ENCODE assay signal across 8 cellular contexts in the genomic region with DNA sequence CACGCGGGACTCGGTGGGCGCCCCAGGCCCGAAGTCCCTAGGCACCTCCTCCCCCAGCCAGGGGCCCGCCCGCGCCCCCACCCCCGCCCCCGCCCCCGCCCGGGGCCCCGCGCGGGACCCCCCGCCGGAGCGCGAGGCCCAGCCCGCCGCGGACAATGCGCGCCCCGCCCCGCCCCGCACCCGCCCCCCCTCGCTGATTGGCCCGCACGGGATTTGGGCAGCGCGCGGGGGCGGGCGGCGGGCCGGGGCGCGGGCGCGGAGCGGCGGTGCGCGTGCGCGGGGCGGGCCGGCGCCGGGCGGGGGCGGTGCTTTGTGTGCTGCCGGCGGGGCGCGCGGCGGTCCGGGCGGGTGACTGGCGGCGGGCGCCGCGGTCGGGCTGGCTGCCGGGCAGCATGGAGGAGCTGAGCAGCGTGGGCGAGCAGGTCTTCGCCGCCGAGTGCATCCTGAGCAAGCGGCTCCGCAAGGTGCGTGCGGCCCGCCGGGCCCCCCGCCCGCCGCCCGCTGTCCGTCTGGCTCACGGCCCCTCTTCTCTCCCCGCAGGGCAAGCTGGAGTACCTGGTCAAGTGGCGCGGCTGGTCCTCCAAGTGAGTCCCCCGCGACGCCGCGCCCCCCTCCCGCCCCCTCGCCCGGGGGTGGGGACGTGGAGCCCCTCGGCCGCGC. TPM values are rescaled to one million over a fixed set of nuclear protein-coding genes. Genes with fewer than 3 reads are reported as not detected.
DNase-seq lines count a peak whose midpoint lies in the region; ATAC-seq and TF ChIP-seq lines count a peak whose summit lies in the region.

Gene CBX2, plus strand, starts transcription at position 305 of the 660 bp plus-strand sequence. Its CDS starts 88 bp downstream, at position 393.

- intact Hi-C loops in CD14-positive monocyte (cut with micrococcal nuclease) = no loop called here

- H3K9me3 ChIP-seq in SK-N-SH = no peaks in the 10 kb centered on the region
- H3K9me3 ChIP-seq in cardiac muscle cell (ENCODE audit: low read depth) = no peaks in the 10 kb centered on the region
- H3K9me3 ChIP-seq in parathyroid adenoma (ENCODE audit: control insufficient read depth, low read length) = no peaks in the 10 kb centered on the region
- H3K9me3 ChIP-seq in tibial nerve = no peaks in the 10 kb centered on the region

- H3K9me3 Mint-ChIP-seq in CD14-positive monocyte = peaks cover 0 to 8% (median 3%) of the 10 kb centered on the region in 7 donors
- no peaks in the 10 kb centered on the region for H3K9me3 Mint-ChIP-seq in activated naive CD4-positive, alpha-beta T cell treated with anti-CD3 and anti-CD28 coated beads, Interleukin-2, amount 50 U/mL, for 24 hours

- WGBS in SK-N-SH (ENCODE audit: low lambda C conversion rate) = 0% methylated on average over 6 of the region's 101 CpGs
- 0% methylated on average over 1 to 9 of the region's 101 CpGs for WGBS in tibial nerve, 2 donors

- peak within 1 kb of the TSS in 2 of 7 donors; percentile 48 to 67 for H3K27ac Mint-ChIP-seq in CD14-positive monocyte
- H3K27ac Mint-ChIP-seq in activated naive CD4-positive, alpha-beta T cell treated with anti-CD3 and anti-CD28 coated beads, Interleukin-2, amount 50 U/mL, for 24 hours = peak within 1 kb of the TSS; percentile 59

- peaks cover 18% of the 10 kb centered on the region; the same call in 1 of the 2 replicates for H4K20me1 ChIP-seq in SK-N-SH (ENCODE audit: insufficient read depth)

- H3K4me2 ChIP-seq in SK-N-SH (peak within 1 kb of the TSS; percentile 94), parathyroid adenoma (ENCODE audit: low read length) (peak within 1 kb of the TSS; percentile 92)

- H3K79me2 ChIP-seq in SK-N-SH (ENCODE audit: insufficient read depth) (peaks cover 36% of the 10 kb centered on the region), parathyroid adenoma (no peaks in the 10 kb centered on the region)

- peak within 1 kb of the TSS; percentile 81 to 94 for H3K4me3 Mint-ChIP-seq in CD14-positive monocyte
- H3K4me3 Mint-ChIP-seq in activated naive CD4-positive, alpha-beta T cell treated with anti-CD3 and anti-CD28 coated beads, Interleukin-2, amount 50 U/mL, for 24 hours = peak within 1 kb of the TSS; percentile 77

- CTCF ChIA-PET in SK-N-SH (lab: Yijun Ruan, JAX) = interaction anchor here (0.7 to 6.6 kb wide), 18 partner anchors 9 to 230 kb away, joined by 3 to 82 read pairs (median 4); partner anchors contain the start of genes CBX4 and CBX8

- H3K4me1 ChIP-seq in SK-N-SH (ENCODE audit: control insufficient read depth in 1 of 2, insufficient read depth in 2 of 2, low read depth in 1 of 2, low read length in 1 of 2) (peaks cover 0 to 20% of the 10 kb centered on the region in 2 experiments; a peak in 3 of 4 replicates), cardiac muscle cell (ENCODE audit: low read depth) (peaks cover 7% of the 10 kb centered on the region), parathyroid adenoma (no peaks in the 10 kb centered on the region), tibial nerve (peaks cover 0 to 26% (median 4%) of the 10 kb centered on the region in 4 donors)

- TF ChIP-seq POLR2A in tibial nerve (IDR thresholded peaks at IDR 0.05) = peak in 1 of 2 donors; percentile 25

- peak within 1 kb of the TSS; percentile 79 for H3K9ac ChIP-seq in SK-N-SH
- no peak within 1 kb of the TSS for H3K9ac ChIP-seq in parathyroid adenoma

- TF ChIP-seq CTCF in CD14-positive monocyte (IDR thresholded peaks at IDR 0.05) (no peak), SK-N-SH (IDR thresholded peaks at IDR 0.05) (peak; percentile 27; the same call in 1 of the 2 replicates), cardiac muscle cell (IDR thresholded peaks at IDR 0.05; ENCODE audit: low read depth, low read length) (no peak), parathyroid adenoma (IDR thresholded peaks at IDR 0.05) (no peak), tibial nerve (IDR thresholded peaks at IDR 0.05) (no peak)

- peaks cover 58 to 87% (median 69%) of the 10 kb centered on the region in 3 donors for H3K27me3 Mint-ChIP-seq in CD14-positive monocyte (ENCODE audit: low read depth in 3 of 3)
- peaks cover 61% of the 10 kb centered on the region for H3K27me3 Mint-ChIP-seq in activated naive CD4-positive, alpha-beta T cell treated with anti-CD3 and anti-CD28 coated beads, Interleukin-2, amount 50 U/mL, for 24 hours

- no peak for DNase-seq in CD14-positive monocyte (ENCODE audit: low spot score)
- DNase-seq in KBM-7 = peak; percentile 46
- DNase-seq in SK-N-SH = peak; percentile 100
- peak; percentile 76 to 91 for DNase-seq in cardiac muscle cell (ENCODE audit: low read depth in 1 of 2, low spot score in 1 of 2)
- peak in 1 of 2 donors; percentile 39 for DNase-seq in tibial nerve (ENCODE audit: low spot score in 2 of 2)

- H2AFZ ChIP-seq in SK-N-SH (ENCODE audit: low read depth) (peak within 1 kb of the TSS; percentile 88), parathyroid adenoma (peak within 1 kb of the TSS; percentile 77)

- H3K27me3 ChIP-seq in SK-N-SH (ENCODE audit: insufficient read depth) (peaks cover 23% of the 10 kb centered on the region), cardiac muscle cell (no peaks in the 10 kb centered on the region), parathyroid adenoma (ENCODE audit: control insufficient read depth, insufficient read depth, low read length) (no peaks in the 10 kb centered on the region), tibial nerve (peaks cover 4 to 61% of the 10 kb centered on the region in 2 donors)

- H3F3A ChIP-seq in SK-N-SH (replicated peaks; ENCODE audit: insufficient read depth) = peaks cover 11% of the 10 kb centered on the region

- H3K4me1 Mint-ChIP-seq in CD14-positive monocyte = peaks cover 37% of the 10 kb centered on the region
- H3K4me1 Mint-ChIP-seq in activated naive CD4-positive, alpha-beta T cell treated with anti-CD3 and anti-CD28 coated beads, Interleukin-2, amount 50 U/mL, for 24 hours = peaks cover 22% of the 10 kb centered on the region

- peak; percentile 59 for ATAC-seq in GM19452 (IDR thresholded peaks at IDR 0.05; ENCODE audit: unreplicated experiment)

- in situ Hi-C loops in KBM-7 (cut with MboI; ENCODE audit: low pct_unique_long_range_greater_than_20kb, low sequenced_read_pairs) = no loop called here

- H3K9me2 ChIP-seq in SK-N-SH = no peaks in the 10 kb centered on the region

- no peak for TF ChIP-seq RAD21 in SK-N-SH (IDR thresholded peaks at IDR 0.05; ENCODE audit: low read length)

- H3K36me3 Mint-ChIP-seq in CD14-positive monocyte = peaks cover 7 to 8% of the 10 kb centered on the region in 2 donors
- H3K36me3 Mint-ChIP-seq in activated naive CD4-positive, alpha-beta T cell treated with anti-CD3 and anti-CD28 coated beads, Interleukin-2, amount 50 U/mL, for 24 hours = no peaks in the 10 kb centered on the region

- H3K36me3 ChIP-seq in SK-N-SH (replicated peaks in 1 of 2; ENCODE audit: control insufficient read depth in 1 of 2, insufficient read depth in 2 of 2, low read length in 1 of 2) = peaks cover 7 to 34% of the 10 kb centered on the region in 2 experiments
- no peaks in the 10 kb centered on the region for H3K36me3 ChIP-seq in cardiac muscle cell
- H3K36me3 ChIP-seq in parathyroid adenoma (ENCODE audit: control insufficient read depth, insufficient read depth, low read length) = no peaks in the 10 kb centered on the region
- peaks cover 0 to 10% (median 0%) of the 10 kb centered on the region in 3 donors for H3K36me3 ChIP-seq in tibial nerve

- POLR2A ChIA-PET in SK-N-SH (lab: Yijun Ruan, JAX) = interaction anchor here (1.1 to 2.1 kb wide), 6 partner anchors 9 to 62 kb away, joined by 4 to 10 read pairs (median 8); partner anchors contain the start of genes CBX4 and CBX8

- peak within 1 kb of the TSS; percentile 7 to 83; a peak in 2 of 4 replicates for H3K27ac ChIP-seq in SK-N-SH (ENCODE audit: low read depth in 2 of 2, low read length in 1 of 2)
- H3K27ac ChIP-seq in cardiac muscle cell = peak within 1 kb of the TSS; percentile 61
- no peak within 1 kb of the TSS for H3K27ac ChIP-seq in parathyroid adenoma
- peak within 1 kb of the TSS; percentile 55 to 90 (median 76) for H3K27ac ChIP-seq in tibial nerve

- H3K4me3 ChIP-seq in SK-N-SH (ENCODE audit: low read depth in 2 of 2, low read length in 1 of 2) (peak within 1 kb of the TSS; percentile 84 to 93), cardiac muscle cell (peak within 1 kb of the TSS; percentile 93), parathyroid adenoma (ENCODE audit: low read depth, low read length) (peak within 1 kb of the TSS; percentile 61), tibial nerve (peak within 1 kb of the TSS; percentile 51 to 80 (median 60))

- no peak for TF ChIP-seq EP300 in SK-N-SH (IDR thresholded peaks at IDR 0.05; ENCODE audit: borderline replicate concordance in 1 of 2, low read depth in 1 of 2, low read length in 1 of 2)
- TF ChIP-seq EP300 in tibial nerve (IDR thresholded peaks at IDR 0.05) = no peak

TF ChIP-seq in SK-N-SH, 30 proteins besides CTCF, POLR2A, EP300 and RAD21:
- TF ChIP-seq GABPA (IDR thresholded peaks at IDR 0.05; ENCODE audit: low read depth) (no peak), MXI1 (IDR thresholded peaks at IDR 0.05; ENCODE audit: low read depth, low read length) (peak; percentile 63), NRF1 (IDR thresholded peaks at IDR 0.05; ENCODE audit: low read depth, low read length) (peak; percentile 73), SIN3A (IDR thresholded peaks at IDR 0.05; ENCODE audit: borderline replicate concordance, low read depth, low read length) (peak; percentile 31; the same call in 1 of the 2 replicates), TCF12 (IDR thresholded peaks at IDR 0.05) (no peak), YY1 (IDR thresholded peaks at IDR 0.05; ENCODE audit: low read depth) (0 out of 2 replicates have a peak, but pooled peaks have one; percentile 2), TEAD4 (IDR thresholded peaks at IDR 0.05; ENCODE audit: borderline replicate concordance, insufficient read depth) (no peak)
- TF ChIP-seq, protein P1, sequence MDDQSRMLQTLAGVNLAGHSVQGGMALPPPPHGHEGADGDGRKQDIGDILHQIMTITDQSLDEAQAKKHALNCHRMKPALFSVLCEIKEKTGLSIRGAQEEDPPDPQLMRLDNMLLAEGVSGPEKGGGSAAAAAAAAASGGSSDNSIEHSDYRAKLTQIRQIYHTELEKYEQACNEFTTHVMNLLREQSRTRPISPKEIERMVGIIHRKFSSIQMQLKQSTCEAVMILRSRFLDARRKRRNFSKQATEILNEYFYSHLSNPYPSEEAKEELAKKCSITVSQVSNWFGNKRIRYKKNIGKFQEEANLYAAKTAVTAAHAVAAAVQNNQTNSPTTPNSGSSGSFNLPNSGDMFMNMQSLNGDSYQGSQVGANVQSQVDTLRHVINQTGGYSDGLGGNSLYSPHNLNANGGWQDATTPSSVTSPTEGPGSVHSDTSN (IDR thresholded peaks at IDR 0.05) = no peak

RNA-seq across cellular contexts. Expression of gene CBX2, which starts in this region (rescaled TPM):
- polyA plus RNA-seq in CD14-positive monocyte (under 1 TPM in 1 of 2 donors, not detected in 1; 0.09 TPM), SK-N-SH (2012; rRNA removed) (19.7 and 22.4 TPM in 2 replicates), cardiac muscle cell (25.8 and 28.8 TPM in 2 replicates)
- 9.7 and 13.6 TPM in 2 replicates for polyA plus RNA-seq in SK-N-SH (2012; cell fraction: cytosol; rRNA removed)
- 42.0 and 52.6 TPM in 2 replicates for polyA plus RNA-seq in SK-N-SH (2012; cell fraction: nucleus; rRNA removed)
- total RNA-seq in cardiac muscle cell (35.3 and 51.1 TPM in 2 replicates), tibial nerve (1 to 10 TPM; 2.4 to 5.9 (median 4.5) TPM)

Comparison
In these comparisons a context has a peak if more than half of its experiments do, and no peak if none do; other contexts are left out.
1. RNA of gene CBX2 (polyA plus RNA-seq): 25.8 to 28.8 TPM in cardiac muscle cell and 9.7 to 52.6 TPM in SK-N-SH; 0.09 TPM in CD14-positive monocyte; every median in the first group is over 4 times any median in the second.
2. Peak in every context shown above with its lines, with median percentiles within 50 percentile points of each other: H3K4me3 ChIP-seq.